ENCODE assay signal across 12 cellular contexts in genomic region chr11:133926466-133927246, GRCh38. TPM values are rescaled to one million over a fixed set of nuclear protein-coding genes. Genes with fewer than 3 reads are reported as not detected.
"Had no signal": no experiment of that assay in that cellular context is flagged by ENCODE, and none has a peak within 500 bp of the region (broad histone marks: within the 10 kb centered on the region; RNA-seq: fewer than 3 reads in every experiment).

No MANE protein-coding gene starts in this region.

- DNase-seq: activated B cell treated with CpG ODN at 0.5 μM for 24 hours, NCI-H1436 treated with DMSO at 0.1 percent for 48 hours had no signal

- H3K4me3 ChIP-seq: ascending aorta, K562, PC-9, SJCRH30 had no signal

- H3K4me1 ChIP-seq: ascending aorta, SJCRH30 had no signal

- H3K9me3 ChIP-seq: ascending aorta, SJCRH30, SK-N-SH had no signal

- H3K27ac ChIP-seq: ascending aorta, PC-9, SJCRH30 had no signal

- H3K27me3 ChIP-seq: ascending aorta had no signal

- H3K4me3 Mint-ChIP-seq: activated B cell treated with CpG ODN at 0.5 μM for 24 hours; activated naive CD8-positive, alpha-beta T cell treated with anti-CD3 and anti-CD28 coated beads, Interleukin-2, amount 50 U/mL, for 24 hours; brain had no signal

- H3K27ac Mint-ChIP-seq: activated B cell treated with CpG ODN at 0.5 μM for 24 hours had no signal

- H3K27me3 Mint-ChIP-seq: activated naive CD8-positive, alpha-beta T cell treated with anti-CD3 and anti-CD28 coated beads, Interleukin-2, amount 50 U/mL, for 24 hours; brain; central memory CD8-positive, alpha-beta T cell had no signal

- H3K36me3 ChIP-seq: SJCRH30 had no signal

- H3K4me2 ChIP-seq: PC-9 had no signal

- H3K9me3 Mint-ChIP-seq: activated B cell treated with CpG ODN at 0.5 μM for 24 hours; activated naive CD4-positive, alpha-beta T cell treated with anti-CD3 and anti-CD28 coated beads, Interleukin-2, amount 50 U/mL, for 72 hours; activated naive CD8-positive, alpha-beta T cell treated with anti-CD3 and anti-CD28 coated beads, Interleukin-2, amount 50 U/mL, for 24 hours; activated T-cell treated with anti-CD3 and anti-CD28 coated beads, Interleukin-2, amount 50 U/mL, for 4 hours; brain; central memory CD8-positive, alpha-beta T cell had no signal

- H3K9ac ChIP-seq: SK-N-SH had no signal

- H2AFZ ChIP-seq: PC-9 had no signal

RNA-seq across cellular contexts. Expression of gene IGSF9B, which starts 30.1 kb away (rescaled TPM):
- total RNA-seq: PC-9, SJCRH30 had no signal
- polyA plus RNA-seq: K562 had no signal
